8 cellular contexts compared by ENCODE assay signal in the genomic region with DNA sequence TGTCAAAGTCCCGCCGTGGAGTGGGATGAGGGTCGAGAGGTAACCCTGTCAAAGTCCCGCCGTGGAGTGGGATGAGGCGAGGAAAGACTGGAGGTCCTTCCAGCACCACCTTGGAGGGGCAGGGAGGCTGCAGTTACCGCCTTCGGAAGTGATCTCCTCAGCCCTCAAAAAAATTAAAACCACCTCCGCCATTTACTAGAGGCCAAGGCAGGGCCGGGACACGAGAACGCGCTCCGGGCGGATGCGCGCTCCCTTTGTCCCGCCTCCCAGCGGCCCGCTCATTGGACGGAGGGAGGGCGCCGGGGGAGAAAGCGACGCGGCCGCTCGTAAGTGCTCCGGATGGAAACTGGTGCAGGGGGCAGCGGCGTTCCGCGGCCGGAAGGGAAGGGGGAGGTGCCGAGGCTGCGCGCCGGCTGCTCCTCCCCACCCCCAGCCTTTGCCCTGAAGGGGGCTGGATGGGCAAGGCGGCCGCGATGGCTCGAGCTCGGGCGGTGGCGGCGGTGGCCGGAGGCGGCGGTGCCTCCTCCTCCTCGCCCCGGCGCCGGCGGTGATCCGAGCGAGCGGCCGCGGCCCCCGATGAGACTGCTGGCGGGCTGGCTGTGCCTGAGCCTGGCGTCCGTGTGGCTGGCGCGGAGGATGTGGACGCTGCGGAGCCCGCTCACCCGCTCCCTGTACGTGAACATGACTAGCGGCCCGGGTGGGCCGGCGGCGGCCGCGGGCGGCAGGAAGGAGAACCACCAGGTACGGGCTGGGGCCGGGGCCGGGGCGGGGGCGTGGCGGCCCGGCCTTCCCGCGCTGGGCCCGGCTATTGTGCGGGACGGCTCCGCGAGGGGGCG.
DNase-seq lines count a peak whose midpoint lies in the region; ATAC-seq lines count a peak whose summit lies in the region.

A gene (plus strand): TSS at position 420 of the 836 bp plus-strand sequence. CDS start 157 bp downstream, at position 577.

- ATAC-seq in GM19023 (IDR thresholded peaks at IDR 0.05; ENCODE audit: unreplicated experiment) (peak; percentile 91), HG03280 (IDR thresholded peaks at IDR 0.05; ENCODE audit: unreplicated experiment) (peak; percentile 91)
- peak; percentile 95 for ATAC-seq in activated CD4-positive, CD25-positive, alpha-beta regulatory T cell treated with anti-CD3 and anti-CD28 coated beads, Interleukin-2, amount 50 U/mL, for 24 hours

- DNase-seq in AG08396 (ENCODE audit: low spot score) (peak; percentile 95), NCI-H345 treated with DMSO at 0.1 percent for 48 hours (lab: John Stamatoyannopoulos, UW; ENCODE audit: unreplicated experiment) (peak; percentile 79), cerebellar cortex (ENCODE audit: low spot score) (peak; percentile 94), islet precursor cell (peak; percentile 98)
- peak; percentile 90 to 93 (median 92) for DNase-seq in stimulated activated CD4-positive, alpha-beta T cell treated with anti-CD3 and anti-CD28 coated beads, Interleukin-12 subunit alpha, Interleukin-12 subunit beta, amount 100 ng/mL, for 48 hours (ENCODE audit: low read depth in 2 of 3, low spot score in 1 of 3)

Comparison
In these comparisons a context has a peak if more than half of its experiments do, and no peak if none do; other contexts are left out.
1. Peak in every context shown above with its lines: DNase-seq and ATAC-seq.